ENCODE assay signal across 12 cellular contexts in genomic region chr1:113808450-113809195, GRCh38. TPM values are rescaled to one million over a fixed set of nuclear protein-coding genes. Genes with fewer than 3 reads are reported as not detected.
DNase-seq lines count a peak whose midpoint lies in the region; ATAC-seq and TF ChIP-seq lines count a peak whose summit lies in the region.
"Had no signal": no experiment of that assay in that cellular context is flagged by ENCODE, and none has a peak within 500 bp of the region (broad histone marks: within the 10 kb centered on the region; RNA-seq: fewer than 3 reads in every experiment).

No MANE protein-coding gene starts in this region.

- H3K4me3 Mint-ChIP-seq in activated CD4-positive, alpha-beta T cell treated with anti-CD3 and anti-CD28 coated beads, Interleukin-2, amount 10 ng/mL, durations not matched to agents 24 days and 14 days, result peak overlapping the region; percentile 64
- H3K4me3 Mint-ChIP-seq in T-helper 17 cell, result peak overlapping the region; percentile 15
- peak overlapping the region; percentile 84 for H3K4me3 Mint-ChIP-seq in stimulated activated effector memory CD8-positive, alpha-beta T cell treated with anti-CD3 and anti-CD28 coated beads, Interleukin-12 subunit alpha, Interleukin-12 subunit beta, amount 100 ng/mL, for 72 hours

- no peak for ATAC-seq in T-helper 17 cell
- ATAC-seq in stimulated activated effector memory CD8-positive, alpha-beta T cell treated with anti-CD3 and anti-CD28 coated beads, Interleukin-12 subunit alpha, Interleukin-12 subunit beta, amount 100 ng/mL, for 72 hours, result peak; percentile 11
- no peak for ATAC-seq in GM21360 (IDR thresholded peaks at IDR 0.05; ENCODE audit: unreplicated experiment)
- ATAC-seq: HCT116 had no signal

- intact Hi-C loops in activated CD4-positive, alpha-beta T cell treated with anti-CD3 and anti-CD28 coated beads, Interleukin-2, amount 10 ng/mL, durations not matched to agents 24 days and 14 days (cut with micrococcal nuclease), result no loop called here

- no peaks in the 10 kb centered on the region for H3K9me3 Mint-ChIP-seq in activated CD4-positive, alpha-beta T cell treated with anti-CD3 and anti-CD28 coated beads, Interleukin-2, amount 10 ng/mL, durations not matched to agents 24 days and 14 days
- H3K9me3 Mint-ChIP-seq in stimulated activated effector memory CD8-positive, alpha-beta T cell treated with anti-CD3 and anti-CD28 coated beads, Interleukin-12 subunit alpha, Interleukin-12 subunit beta, amount 100 ng/mL, for 72 hours, result no peaks in the 10 kb centered on the region

- peaks cover 45% of the 10 kb centered on the region for H3K36me3 Mint-ChIP-seq in activated CD4-positive, alpha-beta T cell treated with anti-CD3 and anti-CD28 coated beads, Interleukin-2, amount 10 ng/mL, durations not matched to agents 24 days and 14 days (ENCODE audit: low read depth)
- peaks cover 4% of the 10 kb centered on the region for H3K36me3 Mint-ChIP-seq in T-helper 17 cell (ENCODE audit: low read depth)
- H3K36me3 Mint-ChIP-seq in stimulated activated effector memory CD8-positive, alpha-beta T cell treated with anti-CD3 and anti-CD28 coated beads, Interleukin-12 subunit alpha, Interleukin-12 subunit beta, amount 100 ng/mL, for 72 hours, result peaks cover 71% of the 10 kb centered on the region

- no peak overlapping the region for H3K4me3 ChIP-seq in fibroblast of pulmonary artery (replicated peaks; ENCODE audit: low read depth, low read length)

- peaks cover 41% of the 10 kb centered on the region for H3K4me1 Mint-ChIP-seq in activated CD4-positive, alpha-beta T cell treated with anti-CD3 and anti-CD28 coated beads, Interleukin-2, amount 10 ng/mL, durations not matched to agents 24 days and 14 days
- peaks cover 48% of the 10 kb centered on the region for H3K4me1 Mint-ChIP-seq in T-helper 17 cell
- H3K4me1 Mint-ChIP-seq in stimulated activated effector memory CD8-positive, alpha-beta T cell treated with anti-CD3 and anti-CD28 coated beads, Interleukin-12 subunit alpha, Interleukin-12 subunit beta, amount 100 ng/mL, for 72 hours, result peaks cover 54% of the 10 kb centered on the region

- H3K27ac Mint-ChIP-seq in activated CD4-positive, alpha-beta T cell treated with anti-CD3 and anti-CD28 coated beads, Interleukin-2, amount 10 ng/mL, durations not matched to agents 24 days and 14 days, result no peak overlapping the region
- peak overlapping the region; percentile 98 for H3K27ac Mint-ChIP-seq in T-helper 17 cell
- H3K27ac Mint-ChIP-seq in stimulated activated effector memory CD8-positive, alpha-beta T cell treated with anti-CD3 and anti-CD28 coated beads, Interleukin-12 subunit alpha, Interleukin-12 subunit beta, amount 100 ng/mL, for 72 hours, result peak overlapping the region; percentile 97

- TF ChIP-seq CTCF in fibroblast of pulmonary artery (IDR thresholded peaks at IDR 0.05; ENCODE audit: low read length, missing control alignments), result no peak

- H3K27me3 Mint-ChIP-seq in activated CD4-positive, alpha-beta T cell treated with anti-CD3 and anti-CD28 coated beads, Interleukin-2, amount 10 ng/mL, durations not matched to agents 24 days and 14 days, result no peaks in the 10 kb centered on the region
- H3K27me3 Mint-ChIP-seq in T-helper 17 cell, result no peaks in the 10 kb centered on the region

- no peaks in the 10 kb centered on the region for H3K9me3 ChIP-seq in T-helper 17 cell (ENCODE audit: control insufficient read depth, low read length, poor library complexity, severe bottlenecking)

- no peak for DNase-seq in activated CD4-positive, alpha-beta T cell treated with anti-CD3 and anti-CD28 coated beads, Interleukin-2, amount 10 ng/mL, durations not matched to agents 24 days and 14 days
- DNase-seq in activated CD4-positive, alpha-beta T cell treated with anti-CD3 and anti-CD28 coated beads for 1 hour, result no peak
- DNase-seq in T-helper 17 cell (no peak), fibroblast of pulmonary artery (ENCODE audit: low read depth) (peak; percentile 33), SK-N-DZ (ENCODE audit: low spot score) (no peak), SKM-1 treated with dmso at 0.1 percent for 144 hours (lab: John Stamatoyannopoulos, UW; ENCODE audit: unreplicated experiment) (no peak)
- DNase-seq in stimulated activated effector memory CD8-positive, alpha-beta T cell treated with anti-CD3 and anti-CD28 coated beads, Interleukin-12 subunit alpha, Interleukin-12 subunit beta, amount 100 ng/mL, for 72 hours (ENCODE audit: low spot score in 2 of 2), result no peak
- DNase-seq: activated naive CD4-positive, alpha-beta T cell treated with anti-CD3 and anti-CD28 coated beads, Interleukin-2, amount 50 U/mL, for 16 hours; kidney glomerular epithelial cell; WERI-Rb-1 had no signal

RNA-seq across cellular contexts. Expression of gene RSBN1, which starts 3.7 kb away (rescaled TPM):
- 20.9 and 21.5 TPM in 2 replicates for total RNA-seq in activated CD4-positive, alpha-beta T cell treated with anti-CD3 and anti-CD28 coated beads, Interleukin-2, amount 10 ng/mL, durations not matched to agents 24 days and 14 days
- 10 to 100 TPM; 40.1 to 45.8 TPM for total RNA-seq in T-helper 17 cell
- polyA plus RNA-seq in SK-N-DZ (2014; cell fraction: cytosol; rRNA removed), result 8.4 and 8.9 TPM in 2 replicates
- polyA plus RNA-seq in SK-N-DZ (2014; cell fraction: nucleus; rRNA removed), result 8.4 and 10.6 TPM in 2 replicates

RNA-seq across cellular contexts. Expression of gene PHTF1, which starts 49.3 kb away (rescaled TPM):
- 15.6 and 19.2 TPM in 2 replicates for total RNA-seq in activated CD4-positive, alpha-beta T cell treated with anti-CD3 and anti-CD28 coated beads, Interleukin-2, amount 10 ng/mL, durations not matched to agents 24 days and 14 days
- 10 to 100 TPM; 14.7 to 17.9 TPM for total RNA-seq in T-helper 17 cell
- polyA plus RNA-seq in SK-N-DZ (2014; cell fraction: cytosol; rRNA removed), result 21.2 and 29.9 TPM in 2 replicates
- polyA plus RNA-seq in SK-N-DZ (2014; cell fraction: nucleus; rRNA removed), result 30.1 and 55.6 TPM in 2 replicates

Comparison
In these comparisons a context has a peak if more than half of its experiments do, and no peak if none do; other contexts are left out.
1. H3K4me3 Mint-ChIP-seq: peak in every context shown above with its lines; median percentile 84 in stimulated activated effector memory CD8-positive, alpha-beta T cell treated with anti-CD3 and anti-CD28 coated beads, Interleukin-12 subunit alpha, Interleukin-12 subunit beta, amount 100 ng/mL, for 72 hours; 64 in activated CD4-positive, alpha-beta T cell treated with anti-CD3 and anti-CD28 coated beads, Interleukin-2, amount 10 ng/mL, durations not matched to agents 24 days and 14 days; 15 in T-helper 17 cell.